ENCODE assay signal across 1 cellular context in the genomic region with DNA sequence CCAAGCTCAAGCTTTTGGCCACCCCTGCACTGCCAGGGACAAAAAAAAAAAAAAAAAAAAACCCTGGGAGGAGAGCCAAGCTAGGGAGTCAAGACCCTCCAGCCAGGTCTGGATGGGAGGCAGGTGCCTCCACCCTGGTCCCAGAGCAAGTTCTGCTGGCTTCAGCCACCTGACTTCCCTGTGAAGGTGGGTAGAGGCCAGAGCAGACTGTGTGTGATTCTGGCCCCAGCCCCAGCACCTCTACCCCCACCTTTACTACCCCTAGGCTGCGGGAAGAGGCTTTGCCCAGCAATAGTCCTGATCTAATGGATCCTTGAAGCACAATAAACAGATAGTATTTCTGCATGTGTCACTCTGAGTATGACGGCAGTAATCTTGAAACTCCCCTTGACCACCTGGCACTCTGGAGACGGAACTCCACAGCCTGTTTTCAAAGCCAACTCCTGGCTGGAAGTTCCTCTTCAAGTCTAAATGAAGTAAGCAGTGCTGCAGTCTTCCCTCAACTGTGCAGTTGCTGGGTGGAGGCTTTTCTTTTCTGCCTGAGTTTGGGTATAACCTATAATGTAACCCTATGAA.
A peak's percentile ranks its signal among the peaks of the same experiment; 100 is the strongest.
TF ChIP-seq lines count a peak whose summit lies in the region.

No MANE protein-coding gene starts in this region.

TF ChIP-seq in K562, 482 proteins besides CTCF, POLR2A, EP300 and RAD21 (continued from another document and continues in another):
- TF ChIP-seq, protein P1, sequence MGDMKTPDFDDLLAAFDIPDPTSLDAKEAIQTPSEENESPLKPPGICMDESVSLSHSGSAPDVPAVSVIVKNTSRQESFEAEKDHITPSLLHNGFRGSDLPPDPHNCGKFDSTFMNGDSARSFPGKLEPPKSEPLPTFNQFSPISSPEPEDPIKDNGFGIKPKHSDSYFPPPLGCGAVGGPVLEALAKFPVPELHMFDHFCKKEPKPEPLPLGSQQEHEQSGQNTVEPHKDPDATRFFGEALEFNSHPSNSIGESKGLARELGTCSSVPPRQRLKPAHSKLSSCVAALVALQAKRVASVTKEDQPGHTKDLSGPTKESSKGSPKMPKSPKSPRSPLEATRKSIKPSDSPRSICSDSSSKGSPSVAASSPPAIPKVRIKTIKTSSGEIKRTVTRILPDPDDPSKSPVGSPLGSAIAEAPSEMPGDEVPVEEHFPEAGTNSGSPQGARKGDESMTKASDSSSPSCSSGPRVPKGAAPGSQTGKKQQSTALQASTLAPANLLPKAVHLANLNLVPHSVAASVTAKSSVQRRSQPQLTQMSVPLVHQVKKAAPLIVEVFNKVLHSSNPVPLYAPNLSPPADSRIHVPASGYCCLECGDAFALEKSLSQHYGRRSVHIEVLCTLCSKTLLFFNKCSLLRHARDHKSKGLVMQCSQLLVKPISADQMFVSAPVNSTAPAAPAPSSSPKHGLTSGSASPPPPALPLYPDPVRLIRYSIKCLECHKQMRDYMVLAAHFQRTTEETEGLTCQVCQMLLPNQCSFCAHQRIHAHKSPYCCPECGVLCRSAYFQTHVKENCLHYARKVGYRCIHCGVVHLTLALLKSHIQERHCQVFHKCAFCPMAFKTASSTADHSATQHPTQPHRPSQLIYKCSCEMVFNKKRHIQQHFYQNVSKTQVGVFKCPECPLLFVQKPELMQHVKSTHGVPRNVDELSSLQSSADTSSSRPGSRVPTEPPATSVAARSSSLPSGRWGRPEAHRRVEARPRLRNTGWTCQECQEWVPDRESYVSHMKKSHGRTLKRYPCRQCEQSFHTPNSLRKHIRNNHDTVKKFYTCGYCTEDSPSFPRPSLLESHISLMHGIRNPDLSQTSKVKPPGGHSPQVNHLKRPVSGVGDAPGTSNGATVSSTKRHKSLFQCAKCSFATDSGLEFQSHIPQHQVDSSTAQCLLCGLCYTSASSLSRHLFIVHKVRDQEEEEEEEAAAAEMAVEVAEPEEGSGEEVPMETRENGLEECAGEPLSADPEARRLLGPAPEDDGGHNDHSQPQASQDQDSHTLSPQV (IDR thresholded peaks at IDR 0.05), result peak; percentile 74
- TF ChIP-seq IRF2 (CRISPR knock-in tag; IDR thresholded peaks at IDR 0.05) (no peak), FOXK2 (conservative IDR thresholded peaks at IDR 0.05 in 1 of 2, IDR thresholded peaks at IDR 0.05 in 1 of 2; ENCODE audit: low read depth in 2 of 2) (peak in 1 of 2 experiments; percentile 30; a peak in 3 of 4 replicates), JUN (IDR thresholded peaks at IDR 0.05; ENCODE audit: borderline replicate concordance, low read depth, low read length) (no peak), JUN (CRISPR knock-in tag; IDR thresholded peaks at IDR 0.05; ENCODE audit: borderline replicate concordance) (no peak), TEAD1 (CRISPR knock-in tag; IDR thresholded peaks at IDR 0.05) (no peak), EZH2 (IDR thresholded peaks at IDR 0.05; ENCODE audit: borderline replicate concordance, low read depth, low read length) (no peak), TAF1 (IDR thresholded peaks at IDR 0.05; ENCODE audit: control insufficient read depth, extremely low read depth, insufficient read depth, low read length, severe bottlenecking) (no peak), GTF2A2 (tag; IDR thresholded peaks at IDR 0.05) (no peak), GATAD2A (IDR thresholded peaks at IDR 0.05) (no peak), ESRRA (IDR thresholded peaks at IDR 0.05; ENCODE audit: borderline replicate concordance, low read depth) (no peak), RAD51 (IDR thresholded peaks at IDR 0.05; ENCODE audit: borderline replicate concordance, low read depth) (no peak), SRSF1 (IDR thresholded peaks at IDR 0.05; ENCODE audit: low read depth, low read length) (no peak), ATF7 (IDR thresholded peaks at IDR 0.05) (0 out of 2 replicates have a peak, but pooled peaks have one; percentile 14), NFYB (IDR thresholded peaks at IDR 0.05; ENCODE audit: extremely low read depth, insufficient read length) (no peak), GABPA (tag; conservative IDR thresholded peaks at IDR 0.05; ENCODE audit: low read depth) (no peak), ZBED1 (IDR thresholded peaks at IDR 0.05) (no peak), SMARCB1 (IDR thresholded peaks at IDR 0.05; ENCODE audit: insufficient read length, low read depth) (no peak), SNIP1 (IDR thresholded peaks at IDR 0.05; ENCODE audit: low read depth) (no peak), ZNF766 (CRISPR knock-in tag; conservative IDR thresholded peaks at IDR 0.05) (peak; percentile 31; the same call in 1 of the 2 replicates), POLR2AphosphoS5 (IDR thresholded peaks at IDR 0.05; ENCODE audit: control insufficient read depth, insufficient read depth, low read depth, low read length) (peak; percentile 50; the same call in 1 of the 2 replicates), L3MBTL2 (IDR thresholded peaks at IDR 0.05) (peak; percentile 29; the same call in 1 of the 2 replicates), BRD9 (IDR thresholded peaks at IDR 0.05; ENCODE audit: low read depth, partially characterized antibody) (no peak), PURB (CRISPR knock-in tag; IDR thresholded peaks at IDR 0.05; ENCODE audit: low read depth) (no peak), KLF13 (tag; IDR thresholded peaks at IDR 0.05; ENCODE audit: borderline replicate concordance, low read depth) (no peak), HCFC1 (IDR thresholded peaks at IDR 0.05; ENCODE audit: low read depth, low read length) (no peak), ZFX (CRISPR knock-in tag; IDR thresholded peaks at IDR 0.05) (no peak), ZNF707 (CRISPR knock-in tag; conservative IDR thresholded peaks at IDR 0.05) (0 out of 2 replicates have a peak, but pooled peaks have one; percentile 36), GATA2 (CRISPR knock-in tag; IDR thresholded peaks at IDR 0.05) (peak; percentile 34), ZNF165 (CRISPR knock-in tag; IDR thresholded peaks at IDR 0.05; ENCODE audit: borderline replicate concordance) (no peak), MEIS2 (IDR thresholded peaks at IDR 0.05; ENCODE audit: partially characterized antibody) (peak; percentile 42), HIVEP1 (CRISPR knock-in tag; IDR thresholded peaks at IDR 0.05) (no peak), TOE1 (IDR thresholded peaks at IDR 0.05; ENCODE audit: borderline replicate concordance) (no peak), TOE1 (CRISPR knock-in tag; IDR thresholded peaks at IDR 0.05; ENCODE audit: borderline replicate concordance, low read depth) (no peak), CBFA2T2 (conservative IDR thresholded peaks at IDR 0.05) (peak; percentile 57), YBX1 (IDR thresholded peaks at IDR 0.05) (no peak), KLF10 (CRISPR knock-in tag; IDR thresholded peaks at IDR 0.05) (no peak)
- TF ChIP-seq, protein P2, sequence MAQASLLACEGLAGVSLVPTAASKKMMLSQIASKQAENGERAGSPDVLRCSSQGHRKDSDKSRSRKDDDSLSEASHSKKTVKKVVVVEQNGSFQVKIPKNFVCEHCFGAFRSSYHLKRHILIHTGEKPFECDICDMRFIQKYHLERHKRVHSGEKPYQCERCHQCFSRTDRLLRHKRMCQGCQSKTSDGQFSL (CRISPR knock-in tag; IDR thresholded peaks at IDR 0.05), result no peak
- TF ChIP-seq, protein P2 (tag; IDR thresholded peaks at IDR 0.05), result no peak
- TF ChIP-seq, protein P3, sequence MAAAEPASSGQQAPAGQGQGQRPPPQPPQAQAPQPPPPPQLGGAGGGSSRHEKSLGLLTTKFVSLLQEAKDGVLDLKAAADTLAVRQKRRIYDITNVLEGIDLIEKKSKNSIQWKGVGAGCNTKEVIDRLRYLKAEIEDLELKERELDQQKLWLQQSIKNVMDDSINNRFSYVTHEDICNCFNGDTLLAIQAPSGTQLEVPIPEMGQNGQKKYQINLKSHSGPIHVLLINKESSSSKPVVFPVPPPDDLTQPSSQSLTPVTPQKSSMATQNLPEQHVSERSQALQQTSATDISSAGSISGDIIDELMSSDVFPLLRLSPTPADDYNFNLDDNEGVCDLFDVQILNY (CRISPR knock-in tag; IDR thresholded peaks at IDR 0.05), result no peak
- TF ChIP-seq, protein P4, sequence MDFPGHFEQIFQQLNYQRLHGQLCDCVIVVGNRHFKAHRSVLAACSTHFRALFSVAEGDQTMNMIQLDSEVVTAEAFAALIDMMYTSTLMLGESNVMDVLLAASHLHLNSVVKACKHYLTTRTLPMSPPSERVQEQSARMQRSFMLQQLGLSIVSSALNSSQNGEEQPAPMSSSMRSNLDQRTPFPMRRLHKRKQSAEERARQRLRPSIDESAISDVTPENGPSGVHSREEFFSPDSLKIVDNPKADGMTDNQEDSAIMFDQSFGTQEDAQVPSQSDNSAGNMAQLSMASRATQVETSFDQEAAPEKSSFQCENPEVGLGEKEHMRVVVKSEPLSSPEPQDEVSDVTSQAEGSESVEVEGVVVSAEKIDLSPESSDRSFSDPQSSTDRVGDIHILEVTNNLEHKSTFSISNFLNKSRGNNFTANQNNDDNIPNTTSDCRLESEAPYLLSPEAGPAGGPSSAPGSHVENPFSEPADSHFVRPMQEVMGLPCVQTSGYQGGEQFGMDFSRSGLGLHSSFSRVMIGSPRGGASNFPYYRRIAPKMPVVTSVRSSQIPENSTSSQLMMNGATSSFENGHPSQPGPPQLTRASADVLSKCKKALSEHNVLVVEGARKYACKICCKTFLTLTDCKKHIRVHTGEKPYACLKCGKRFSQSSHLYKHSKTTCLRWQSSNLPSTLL (IDR thresholded peaks at IDR 0.05), result no peak
- TF ChIP-seq, protein P5, sequence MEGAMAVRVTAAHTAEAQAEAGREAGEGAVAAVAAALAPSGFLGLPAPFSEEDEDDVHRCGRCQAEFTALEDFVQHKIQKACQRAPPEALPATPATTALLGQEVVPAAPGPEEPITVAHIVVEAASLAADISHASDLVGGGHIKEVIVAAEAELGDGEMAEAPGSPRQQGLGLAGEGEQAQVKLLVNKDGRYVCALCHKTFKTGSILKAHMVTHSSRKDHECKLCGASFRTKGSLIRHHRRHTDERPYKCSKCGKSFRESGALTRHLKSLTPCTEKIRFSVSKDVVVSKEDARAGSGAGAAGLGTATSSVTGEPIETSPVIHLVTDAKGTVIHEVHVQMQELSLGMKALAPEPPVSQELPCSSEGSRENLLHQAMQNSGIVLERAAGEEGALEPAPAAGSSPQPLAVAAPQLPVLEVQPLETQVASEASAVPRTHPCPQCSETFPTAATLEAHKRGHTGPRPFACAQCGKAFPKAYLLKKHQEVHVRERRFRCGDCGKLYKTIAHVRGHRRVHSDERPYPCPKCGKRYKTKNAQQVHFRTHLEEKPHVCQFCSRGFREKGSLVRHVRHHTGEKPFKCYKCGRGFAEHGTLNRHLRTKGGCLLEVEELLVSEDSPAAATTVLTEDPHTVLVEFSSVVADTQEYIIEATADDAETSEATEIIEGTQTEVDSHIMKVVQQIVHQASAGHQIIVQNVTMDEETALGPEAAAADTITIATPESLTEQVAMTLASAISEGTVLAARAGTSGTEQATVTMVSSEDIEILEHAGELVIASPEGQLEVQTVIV (CRISPR knock-in tag; IDR thresholded peaks at IDR 0.05; ENCODE audit: borderline replicate concordance), result no peak
- TF ChIP-seq, protein P6, sequence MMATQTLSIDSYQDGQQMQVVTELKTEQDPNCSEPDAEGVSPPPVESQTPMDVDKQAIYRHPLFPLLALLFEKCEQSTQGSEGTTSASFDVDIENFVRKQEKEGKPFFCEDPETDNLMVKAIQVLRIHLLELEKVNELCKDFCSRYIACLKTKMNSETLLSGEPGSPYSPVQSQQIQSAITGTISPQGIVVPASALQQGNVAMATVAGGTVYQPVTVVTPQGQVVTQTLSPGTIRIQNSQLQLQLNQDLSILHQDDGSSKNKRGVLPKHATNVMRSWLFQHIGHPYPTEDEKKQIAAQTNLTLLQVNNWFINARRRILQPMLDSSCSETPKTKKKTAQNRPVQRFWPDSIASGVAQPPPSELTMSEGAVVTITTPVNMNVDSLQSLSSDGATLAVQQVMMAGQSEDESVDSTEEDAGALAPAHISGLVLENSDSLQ (IDR thresholded peaks at IDR 0.05), result peak; percentile 72
- TF ChIP-seq, protein P7, sequence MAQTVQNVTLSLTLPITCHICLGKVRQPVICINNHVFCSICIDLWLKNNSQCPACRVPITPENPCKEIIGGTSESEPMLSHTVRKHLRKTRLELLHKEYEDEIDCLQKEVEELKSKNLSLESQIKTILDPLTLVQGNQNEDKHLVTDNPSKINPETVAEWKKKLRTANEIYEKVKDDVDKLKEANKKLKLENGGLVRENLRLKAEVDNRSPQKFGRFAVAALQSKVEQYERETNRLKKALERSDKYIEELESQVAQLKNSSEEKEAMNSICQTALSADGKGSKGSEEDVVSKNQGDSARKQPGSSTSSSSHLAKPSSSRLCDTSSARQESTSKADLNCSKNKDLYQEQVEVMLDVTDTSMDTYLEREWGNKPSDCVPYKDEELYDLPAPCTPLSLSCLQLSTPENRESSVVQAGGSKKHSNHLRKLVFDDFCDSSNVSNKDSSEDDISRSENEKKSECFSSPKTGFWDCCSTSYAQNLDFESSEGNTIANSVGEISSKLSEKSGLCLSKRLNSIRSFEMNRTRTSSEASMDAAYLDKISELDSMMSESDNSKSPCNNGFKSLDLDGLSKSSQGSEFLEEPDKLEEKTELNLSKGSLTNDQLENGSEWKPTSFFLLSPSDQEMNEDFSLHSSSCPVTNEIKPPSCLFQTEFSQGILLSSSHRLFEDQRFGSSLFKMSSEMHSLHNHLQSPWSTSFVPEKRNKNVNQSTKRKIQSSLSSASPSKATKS (CRISPR knock-in tag; IDR thresholded peaks at IDR 0.05), result no peak
- TF ChIP-seq, protein P8, sequence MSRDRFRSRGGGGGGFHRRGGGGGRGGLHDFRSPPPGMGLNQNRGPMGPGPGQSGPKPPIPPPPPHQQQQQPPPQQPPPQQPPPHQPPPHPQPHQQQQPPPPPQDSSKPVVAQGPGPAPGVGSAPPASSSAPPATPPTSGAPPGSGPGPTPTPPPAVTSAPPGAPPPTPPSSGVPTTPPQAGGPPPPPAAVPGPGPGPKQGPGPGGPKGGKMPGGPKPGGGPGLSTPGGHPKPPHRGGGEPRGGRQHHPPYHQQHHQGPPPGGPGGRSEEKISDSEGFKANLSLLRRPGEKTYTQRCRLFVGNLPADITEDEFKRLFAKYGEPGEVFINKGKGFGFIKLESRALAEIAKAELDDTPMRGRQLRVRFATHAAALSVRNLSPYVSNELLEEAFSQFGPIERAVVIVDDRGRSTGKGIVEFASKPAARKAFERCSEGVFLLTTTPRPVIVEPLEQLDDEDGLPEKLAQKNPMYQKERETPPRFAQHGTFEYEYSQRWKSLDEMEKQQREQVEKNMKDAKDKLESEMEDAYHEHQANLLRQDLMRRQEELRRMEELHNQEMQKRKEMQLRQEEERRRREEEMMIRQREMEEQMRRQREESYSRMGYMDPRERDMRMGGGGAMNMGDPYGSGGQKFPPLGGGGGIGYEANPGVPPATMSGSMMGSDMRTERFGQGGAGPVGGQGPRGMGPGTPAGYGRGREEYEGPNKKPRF (IDR thresholded peaks at IDR 0.05; ENCODE audit: low read depth, low read length), result no peak
